In the genomic region with DNA sequence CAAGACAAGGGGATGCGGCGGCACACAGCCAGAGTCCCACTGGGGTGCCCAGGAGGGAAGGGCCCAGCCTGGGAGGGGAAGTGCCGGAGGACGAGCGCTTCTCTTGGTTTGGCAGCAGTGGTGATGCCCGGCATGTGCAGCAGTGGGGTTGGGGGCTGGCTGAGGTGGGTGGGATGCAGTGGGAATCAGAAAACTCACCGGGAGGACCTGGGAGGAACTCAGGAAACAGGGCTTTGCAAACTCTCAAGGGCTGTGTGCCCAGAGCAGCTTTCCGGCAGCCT, we compare ENCODE assay signal across 19 cellular contexts. TPM values are rescaled to one million over a fixed set of nuclear protein-coding genes. Genes with fewer than 3 reads are reported as not detected.
DNase-seq lines count a peak whose midpoint lies in the region; ATAC-seq, FAIRE-seq and TF ChIP-seq lines count a peak whose summit lies in the region.
"Had no signal": no experiment of that assay in that cellular context is flagged by ENCODE, and none has a peak within 500 bp of the region (broad histone marks: within the 10 kb centered on the region; RNA-seq: fewer than 3 reads in every experiment).

No MANE protein-coding gene starts in this region.

- H3K27ac Mint-ChIP-seq in activated naive CD4-positive, alpha-beta T cell treated with anti-CD3 and anti-CD28 coated beads for 36 hours = peak overlapping the region; percentile 99
- peak overlapping the region; percentile 90 for H3K27ac Mint-ChIP-seq in T-helper 17 cell
- peak overlapping the region; percentile 95 for H3K27ac Mint-ChIP-seq in stimulated activated memory B cell treated with anti-CD40 and anti-IgM and Interleukin-4, amounts not matched to agents 10 μg/mL and 1 μg/mL and 100 μg/mL, for 72 hours

- peaks cover 47% of the 10 kb centered on the region for H3K79me2 ChIP-seq in K562 (ENCODE audit: control insufficient read depth, insufficient read depth, low read length)

- H3K9me3 ChIP-seq in T-helper 17 cell (ENCODE audit: control insufficient read depth, low read length, poor library complexity, severe bottlenecking) (no peaks in the 10 kb centered on the region), K562 (replicated peaks; ENCODE audit: control insufficient read depth, insufficient read depth, low read depth, low read length) (no peaks in the 10 kb centered on the region)
- H3K9me3 ChIP-seq: esophagus squamous epithelium had no signal

- no peak for TF ChIP-seq RAD21 in K562 (CRISPR knock-in tag; conservative IDR thresholded peaks at IDR 0.05 in 1 of 2, IDR thresholded peaks at IDR 0.05 in 1 of 2)

- H3K9me1 ChIP-seq in K562 (ENCODE audit: control insufficient read depth, insufficient read depth, low read length) = peaks cover 8% of the 10 kb centered on the region

- no peak for FAIRE-seq in K562 (lab: Jason Lieb, UNC)

- CTCF ChIA-PET in activated naive CD4-positive, alpha-beta T cell treated with anti-CD3 and anti-CD28 coated beads for 36 hours (lab: Charles Lee) = interaction anchor here (7.4 kb wide), 1 partner anchor 93 kb away, joined by 89 read pairs; a partner anchor contains a TSS
- CTCF ChIA-PET in K562 (lab: Yijun Ruan, JAX; ENCODE audit: low intra/inter-chr PET ratio) = no interaction called here

- no peak for ATAC-seq in T-helper 17 cell
- no peak for ATAC-seq in K562
- ATAC-seq in stimulated activated memory B cell treated with anti-CD40 and anti-IgM and Interleukin-4, amounts not matched to agents 10 μg/mL and 1 μg/mL and 100 μg/mL, for 72 hours = no peak
- ATAC-seq: activated CD4-positive, CD25-positive, alpha-beta regulatory T cell treated with anti-CD3 and anti-CD28 coated beads, Interleukin-2, amount 50 U/mL, for 24 hours; left colon had no signal

- H3K4me3 Mint-ChIP-seq in activated naive CD4-positive, alpha-beta T cell treated with anti-CD3 and anti-CD28 coated beads for 36 hours = no peak overlapping the region
- peak overlapping the region; percentile 21 for H3K4me3 Mint-ChIP-seq in T-helper 17 cell
- H3K4me3 Mint-ChIP-seq in stimulated activated memory B cell treated with anti-CD40 and anti-IgM and Interleukin-4, amounts not matched to agents 10 μg/mL and 1 μg/mL and 100 μg/mL, for 72 hours = no peak overlapping the region

- H4K20me1 ChIP-seq in K562 (replicated peaks; ENCODE audit: control insufficient read depth, insufficient read depth, low read length) = no peaks in the 10 kb centered on the region

- H3K4me2 ChIP-seq in K562 (ENCODE audit: insufficient read depth, low read length) = no peak overlapping the region
- H3K4me2 ChIP-seq: KMS-11 had no signal

- intact Hi-C loops in activated naive CD4-positive, alpha-beta T cell treated with anti-CD3 and anti-CD28 coated beads for 36 hours (cut with micrococcal nuclease) = no loop called here
- intact Hi-C loops in K562 (cut with micrococcal nuclease) = loop anchor here (5.0 kb wide), 1 partner anchor 148 kb away; a partner anchor contains a TSS

- peaks cover 50% of the 10 kb centered on the region for H3K4me1 Mint-ChIP-seq in activated naive CD4-positive, alpha-beta T cell treated with anti-CD3 and anti-CD28 coated beads for 36 hours (ENCODE audit: low read depth)
- peaks cover 40% of the 10 kb centered on the region for H3K4me1 Mint-ChIP-seq in T-helper 17 cell
- H3K4me1 Mint-ChIP-seq in stimulated activated memory B cell treated with anti-CD40 and anti-IgM and Interleukin-4, amounts not matched to agents 10 μg/mL and 1 μg/mL and 100 μg/mL, for 72 hours = peaks cover 73% of the 10 kb centered on the region

- H3K27me3 ChIP-seq in K562 (ENCODE audit: control insufficient read depth in 2 of 2, insufficient read depth in 2 of 2, low read length in 2 of 2) = no peaks in the 10 kb centered on the region
- H3K27me3 ChIP-seq: esophagus squamous epithelium had no signal

- H3K36me3 ChIP-seq in K562 (ENCODE audit: control insufficient read depth, insufficient read depth, low read length) = peaks cover 86% of the 10 kb centered on the region; the same call in 2 of the 3 replicates

- POLR2A ChIA-PET in K562 (lab: Yijun Ruan, JAX) = interaction anchor here (4.6 to 7.8 kb wide), 3 partner anchors 9 to 24 kb away, joined by 29 to 77 read pairs (median 57); a partner anchor contains a TSS

- in situ Hi-C loops in K562 (cut with MboI) = no loop called here

- TF ChIP-seq POLR2A in K562 (conservative IDR thresholded peaks at IDR 0.05) = no peak

- no peak overlapping the region for H3K4me3 ChIP-seq in K562
- H3K4me3 ChIP-seq: esophagus squamous epithelium, SK-N-MC had no signal

- DNase-seq in activated naive CD4-positive, alpha-beta T cell treated with anti-CD3 and anti-CD28 coated beads for 36 hours = no peak
- no peak for DNase-seq in activated naive CD4-positive, alpha-beta T cell treated with anti-CD3 and anti-CD28 coated beads, Interleukin-2, amount 50 U/mL, for 16 hours
- DNase-seq in T-helper 17 cell = no peak
- DNase-seq in K562 (ENCODE audit: extremely low read depth in 1 of 4, low spot score in 3 of 4) = no peak
- DNase-seq in dermis blood vessel endothelial cell = no peak
- DNase-seq in effector CD8-positive, alpha-beta T cell (lab: John Stamatoyannopoulos, UW) = no peak
- no peak for DNase-seq in activated CD8-positive, alpha-beta memory T cell treated with anti-CD3 and anti-CD28 coated beads for 24 hours
- DNase-seq: aorta, esophagus squamous epithelium, left colon, NCI-H1048, NCI-H2029 treated with DMSO at 0.1 percent for 48 hours, T-helper 9 cell had no signal

- no peaks in the 10 kb centered on the region for H3K9me3 Mint-ChIP-seq in activated naive CD4-positive, alpha-beta T cell treated with anti-CD3 and anti-CD28 coated beads for 36 hours
- no peaks in the 10 kb centered on the region for H3K9me3 Mint-ChIP-seq in stimulated activated memory B cell treated with anti-CD40 and anti-IgM and Interleukin-4, amounts not matched to agents 10 μg/mL and 1 μg/mL and 100 μg/mL, for 72 hours
- H3K9me3 Mint-ChIP-seq: central memory CD8-positive, alpha-beta T cell; neural crest cell had no signal

- H2AFZ ChIP-seq in K562 (ENCODE audit: low read depth, low read length) = no peak overlapping the region

- peaks cover 49% of the 10 kb centered on the region for H3K36me3 Mint-ChIP-seq in activated naive CD4-positive, alpha-beta T cell treated with anti-CD3 and anti-CD28 coated beads for 36 hours (ENCODE audit: low read depth)
- H3K36me3 Mint-ChIP-seq in T-helper 17 cell (ENCODE audit: low read depth) = peaks cover 6% of the 10 kb centered on the region
- peaks cover 72% of the 10 kb centered on the region for H3K36me3 Mint-ChIP-seq in stimulated activated memory B cell treated with anti-CD40 and anti-IgM and Interleukin-4, amounts not matched to agents 10 μg/mL and 1 μg/mL and 100 μg/mL, for 72 hours

- 83% methylated on average over 1 of the region's 8 CpGs for WGBS in K562 (ENCODE audit: insufficient coverage, low coverage, missing lambda C conversion rate)

- no peaks in the 10 kb centered on the region for H3K27me3 Mint-ChIP-seq in activated naive CD4-positive, alpha-beta T cell treated with anti-CD3 and anti-CD28 coated beads for 36 hours (ENCODE audit: low read depth)
- H3K27me3 Mint-ChIP-seq in T-helper 17 cell = no peaks in the 10 kb centered on the region
- H3K27me3 Mint-ChIP-seq in stimulated activated memory B cell treated with anti-CD40 and anti-IgM and Interleukin-4, amounts not matched to agents 10 μg/mL and 1 μg/mL and 100 μg/mL, for 72 hours = no peaks in the 10 kb centered on the region
- H3K27me3 Mint-ChIP-seq: central memory CD8-positive, alpha-beta T cell had no signal

- H3K9ac ChIP-seq in K562 (ENCODE audit: insufficient read depth in 1 of 2, low read depth in 2 of 2, low read length in 2 of 2) = peak overlapping the region; percentile 99 to 100; a peak in 3 of 4 replicates
- H3K9ac ChIP-seq: KMS-11 had no signal

- no TSS peak for BruUV-seq in K562 (replicated peaks; lab: Mats Ljungman, UMichigan)

- TF ChIP-seq CTCF in K562 (IDR thresholded peaks at IDR 0.05 in 2 of 3, conservative IDR thresholded peaks at IDR 0.05 in 1 of 3; ENCODE audit: insufficient read depth in 2 of 3, low read depth in 1 of 3, low read length in 3 of 3) = no peak

- H3K4me1 ChIP-seq in K562 (replicated peaks in 1 of 2; ENCODE audit: control insufficient read depth in 2 of 2, insufficient read depth in 2 of 2, low read length in 2 of 2) = peaks cover 26 to 57% of the 10 kb centered on the region in 2 experiments

- H3K27ac ChIP-seq in K562 (ENCODE audit: extremely low read depth, low read depth, low read length) = peak overlapping the region; percentile 100; the same call in 2 of the 3 replicates
- H3K27ac ChIP-seq: KMS-11, SK-N-MC had no signal

- no peak for TF ChIP-seq EP300 in K562 (IDR thresholded peaks at IDR 0.05; ENCODE audit: low read length)

RNA-seq across cellular contexts. Expression of a gene that starts 3.0 kb away (rescaled TPM):
- 100 to 1,000 TPM; 176 to 178 TPM for total RNA-seq in activated naive CD4-positive, alpha-beta T cell treated with anti-CD3 and anti-CD28 coated beads for 36 hours
- 100 to 1,000 TPM; 151 to 182 TPM for total RNA-seq in T-helper 17 cell
- total RNA-seq in K562 (2011; cell fraction: chromatin; rRNA removed; ENCODE audit: low replicate concordance) = 73.9 and 265 TPM in 2 replicates
- total RNA-seq in K562 (2011; cell fraction: nucleolus; rRNA removed) = 233 and 244 TPM in 2 replicates
- total RNA-seq in K562 (2011; cell fraction: nucleoplasm; rRNA removed) = 103 and 120 TPM in 2 replicates
- 192 and 205 TPM in 2 replicates for total RNA-seq in K562 (2014; rRNA removed)
- 25.5 and 39.3 TPM in 2 replicates for total RNA-seq in K562 (2014; rRNA removed; fragmentation: Illumina TruSeq; extraction: Trizol)
- 74.5 and 79.5 TPM in 2 replicates for total RNA-seq in K562 (2015; rRNA removed; fragmentation: Illumina TruSeq; extraction: Trizol)
- 249 and 275 TPM in 2 replicates for total RNA-seq in K562 (2021)
- polyA plus RNA-seq in K562 (2011; rRNA removed) = 79.7 and 134 TPM in 2 replicates
- polyA plus RNA-seq in K562 (2011; cell fraction: cytosol; rRNA removed) = 111 and 282 TPM in 2 replicates
- polyA plus RNA-seq in K562 (2011; cell fraction: nucleus; rRNA removed) = 306 and 623 TPM in 2 replicates
- polyA plus RNA-seq in K562 (2012) = 176 and 251 TPM in 2 replicates
- polyA plus RNA-seq in K562 (2014; fragmentation: Illumina TruSeq; extraction: Trizol) = 98.1 and 207 TPM in 2 replicates
- 1 to 10 TPM; 3.2 to 7.2 TPM for polyA plus RNA-seq in K562 (2014; fragmentation: Nextera tagmentation; extraction: Ambion mirVana)
- polyA plus RNA-seq in K562 (2014; rRNA removed) = 169 and 202 TPM in 2 replicates
- 29.0 and 41.3 TPM in 2 replicates for polyA minus RNA-seq in K562 (2011; rRNA and poly(A)+ RNA removed)
- polyA minus RNA-seq in K562 (2011; cell fraction: cytosol; rRNA and poly(A)+ RNA removed) = 111 and 123 TPM in 2 replicates
- polyA minus RNA-seq in K562 (2011; cell fraction: nucleus; rRNA and poly(A)+ RNA removed) = 68.5 and 84.4 TPM in 2 replicates
- total RNA-seq in dermis blood vessel endothelial cell = 6.5 and 26.5 TPM in 2 replicates

RNA-seq across cellular contexts. Expression of a gene that starts 16.5 kb away (rescaled TPM):
- total RNA-seq in activated naive CD4-positive, alpha-beta T cell treated with anti-CD3 and anti-CD28 coated beads for 36 hours = 10 to 100 TPM; 18.2 to 18.3 TPM
- 10 to 100 TPM; 16.2 to 16.6 TPM for total RNA-seq in T-helper 17 cell
- total RNA-seq in K562 (2011; cell fraction: chromatin; rRNA removed; ENCODE audit: low replicate concordance) = 28.5 and 90.3 TPM in 2 replicates
- 64.9 and 73.8 TPM in 2 replicates for total RNA-seq in K562 (2011; cell fraction: nucleolus; rRNA removed)
- 45.8 and 49.8 TPM in 2 replicates for total RNA-seq in K562 (2011; cell fraction: nucleoplasm; rRNA removed)
- 27.4 and 37.3 TPM in 2 replicates for total RNA-seq in K562 (2014; rRNA removed)
- 17.3 and 17.5 TPM in 2 replicates for total RNA-seq in K562 (2014; rRNA removed; fragmentation: Illumina TruSeq; extraction: Trizol)
- 23.1 and 25.3 TPM in 2 replicates for total RNA-seq in K562 (2015; rRNA removed; fragmentation: Illumina TruSeq; extraction: Trizol)
- total RNA-seq in K562 (2021) = 36.1 and 41.7 TPM in 2 replicates
- polyA plus RNA-seq in K562 (2011; rRNA removed) = 23.3 and 42.4 TPM in 2 replicates
- 43.7 and 69.5 TPM in 2 replicates for polyA plus RNA-seq in K562 (2011; cell fraction: cytosol; rRNA removed)
- 169 and 180 TPM in 2 replicates for polyA plus RNA-seq in K562 (2011; cell fraction: nucleus; rRNA removed)
- polyA plus RNA-seq in K562 (2012) = 34.2 and 65.9 TPM in 2 replicates
- 21.2 and 33.3 TPM in 2 replicates for polyA plus RNA-seq in K562 (2014; fragmentation: Illumina TruSeq; extraction: Trizol)
- polyA plus RNA-seq in K562 (2014; fragmentation: Nextera tagmentation; extraction: Ambion mirVana) = 1 to 10 TPM; 4.6 to 8.1 TPM
- 38.4 and 39.2 TPM in 2 replicates for polyA plus RNA-seq in K562 (2014; rRNA removed)
- 12.1 and 14.9 TPM in 2 replicates for polyA minus RNA-seq in K562 (2011; rRNA and poly(A)+ RNA removed)
- polyA minus RNA-seq in K562 (2011; cell fraction: cytosol; rRNA and poly(A)+ RNA removed) = 13.6 and 20.9 TPM in 2 replicates
- 22.1 and 30.3 TPM in 2 replicates for polyA minus RNA-seq in K562 (2011; cell fraction: nucleus; rRNA and poly(A)+ RNA removed)
- total RNA-seq in dermis blood vessel endothelial cell = 24.1 and 45.6 TPM in 2 replicates

RNA-seq across cellular contexts. Expression of a gene that starts 16.6 kb away (rescaled TPM):
- 10 to 100 TPM; 51.4 to 51.9 TPM for total RNA-seq in activated naive CD4-positive, alpha-beta T cell treated with anti-CD3 and anti-CD28 coated beads for 36 hours
- total RNA-seq in T-helper 17 cell = 10 to 100 TPM; 30.8 to 42.8 TPM
- 74.2 and 269 TPM in 2 replicates for total RNA-seq in K562 (2011; cell fraction: chromatin; rRNA removed; ENCODE audit: low replicate concordance)
- 230 and 279 TPM in 2 replicates for total RNA-seq in K562 (2011; cell fraction: nucleolus; rRNA removed)
- total RNA-seq in K562 (2011; cell fraction: nucleoplasm; rRNA removed) = 112 and 146 TPM in 2 replicates
- 92.6 and 132 TPM in 2 replicates for total RNA-seq in K562 (2014; rRNA removed)
- total RNA-seq in K562 (2014; rRNA removed; fragmentation: Illumina TruSeq; extraction: Trizol) = 21.1 and 25.7 TPM in 2 replicates
- 49.9 and 50.6 TPM in 2 replicates for total RNA-seq in K562 (2015; rRNA removed; fragmentation: Illumina TruSeq; extraction: Trizol)
- total RNA-seq in K562 (2021) = 87.5 and 89.5 TPM in 2 replicates
- 37.4 and 48.0 TPM in 2 replicates for polyA plus RNA-seq in K562 (2011; rRNA removed)
- 58.1 and 156 TPM in 2 replicates for polyA plus RNA-seq in K562 (2011; cell fraction: cytosol; rRNA removed)
- 132 and 213 TPM in 2 replicates for polyA plus RNA-seq in K562 (2011; cell fraction: nucleus; rRNA removed)
- 56.4 and 102 TPM in 2 replicates for polyA plus RNA-seq in K562 (2012)
- polyA plus RNA-seq in K562 (2014; fragmentation: Illumina TruSeq; extraction: Trizol) = 24.0 and 43.1 TPM in 2 replicates
- polyA plus RNA-seq in K562 (2014; fragmentation: Nextera tagmentation; extraction: Ambion mirVana) = 10 to 100 TPM in 1 of 2 experiments, 1 to 10 TPM in 1; 6.3 to 16.3 TPM
- 83.6 and 88.5 TPM in 2 replicates for polyA plus RNA-seq in K562 (2014; rRNA removed)
- 13.9 and 15.0 TPM in 2 replicates for polyA minus RNA-seq in K562 (2011; rRNA and poly(A)+ RNA removed)
- 32.9 and 34.8 TPM in 2 replicates for polyA minus RNA-seq in K562 (2011; cell fraction: cytosol; rRNA and poly(A)+ RNA removed)
- 75.9 and 84.7 TPM in 2 replicates for polyA minus RNA-seq in K562 (2011; cell fraction: nucleus; rRNA and poly(A)+ RNA removed)
- total RNA-seq in dermis blood vessel endothelial cell = 43.2 and 44.6 TPM in 2 replicates

RNA-seq across cellular contexts. Expression of a gene that starts 20.8 kb away (rescaled TPM):
- total RNA-seq in activated naive CD4-positive, alpha-beta T cell treated with anti-CD3 and anti-CD28 coated beads for 36 hours = 10 to 100 TPM; 16.9 to 19.3 TPM
- 10 to 100 TPM; 29.0 to 35.0 TPM for total RNA-seq in T-helper 17 cell
- 39.7 and 112 TPM in 2 replicates for total RNA-seq in K562 (2011; cell fraction: chromatin; rRNA removed; ENCODE audit: low replicate concordance)
- total RNA-seq in K562 (2011; cell fraction: nucleolus; rRNA removed) = 78.0 and 98.9 TPM in 2 replicates
- total RNA-seq in K562 (2011; cell fraction: nucleoplasm; rRNA removed) = 64.2 and 65.8 TPM in 2 replicates
- 16.4 and 20.2 TPM in 2 replicates for total RNA-seq in K562 (2014; rRNA removed)
- 6.6 and 11.2 TPM in 2 replicates for total RNA-seq in K562 (2014; rRNA removed; fragmentation: Illumina TruSeq; extraction: Trizol)
- total RNA-seq in K562 (2015; rRNA removed; fragmentation: Illumina TruSeq; extraction: Trizol) = 19.3 and 19.9 TPM in 2 replicates
- total RNA-seq in K562 (2021) = 27.6 and 31.8 TPM in 2 replicates
- 23.9 and 45.1 TPM in 2 replicates for polyA plus RNA-seq in K562 (2011; rRNA removed)
- polyA plus RNA-seq in K562 (2011; cell fraction: cytosol; rRNA removed) = 30.8 and 65.5 TPM in 2 replicates
- polyA plus RNA-seq in K562 (2011; cell fraction: nucleus; rRNA removed) = 110 and 164 TPM in 2 replicates
- 34.0 and 79.2 TPM in 2 replicates for polyA plus RNA-seq in K562 (2012)
- polyA plus RNA-seq in K562 (2014; fragmentation: Illumina TruSeq; extraction: Trizol) = 28.0 and 37.5 TPM in 2 replicates
- 1 to 10 TPM; 4.0 to 4.6 TPM for polyA plus RNA-seq in K562 (2014; fragmentation: Nextera tagmentation; extraction: Ambion mirVana)
- 32.6 and 42.9 TPM in 2 replicates for polyA plus RNA-seq in K562 (2014; rRNA removed)
- 7.1 and 9.0 TPM in 2 replicates for polyA minus RNA-seq in K562 (2011; rRNA and poly(A)+ RNA removed)
- 12.6 and 23.5 TPM in 2 replicates for polyA minus RNA-seq in K562 (2011; cell fraction: cytosol; rRNA and poly(A)+ RNA removed)
- 15.8 and 16.0 TPM in 2 replicates for polyA minus RNA-seq in K562 (2011; cell fraction: nucleus; rRNA and poly(A)+ RNA removed)
- 7.0 and 17.4 TPM in 2 replicates for total RNA-seq in dermis blood vessel endothelial cell

RNA-seq across cellular contexts. Expression of a gene that starts 23.5 kb away (rescaled TPM):
- total RNA-seq in activated naive CD4-positive, alpha-beta T cell treated with anti-CD3 and anti-CD28 coated beads for 36 hours = 100 to 1,000 TPM; 264 to 272 TPM
- total RNA-seq in T-helper 17 cell (10 to 100 TPM; 66.9 to 69.1 TPM), K562 (2014; rRNA removed) (407 and 459 TPM in 2 replicates), K562 (2014; rRNA removed; fragmentation: Illumina TruSeq; extraction: Trizol) (340 and 344 TPM in 2 replicates), K562 (2015; rRNA removed; fragmentation: Illumina TruSeq; extraction: Trizol) (363 and 385 TPM in 2 replicates), K562 (2021) (346 and 350 TPM in 2 replicates), dermis blood vessel endothelial cell (139 and 191 TPM in 2 replicates)
- 306 and 548 TPM in 2 replicates for total RNA-seq in K562 (2011; cell fraction: chromatin; rRNA removed; ENCODE audit: low replicate concordance)
- 286 and 316 TPM in 2 replicates for total RNA-seq in K562 (2011; cell fraction: nucleolus; rRNA removed)
- 232 and 255 TPM in 2 replicates for total RNA-seq in K562 (2011; cell fraction: nucleoplasm; rRNA removed)
- polyA plus RNA-seq in K562 (2011; rRNA removed) (324 and 332 TPM in 2 replicates), K562 (2014; fragmentation: Illumina TruSeq; extraction: Trizol) (358 and 465 TPM in 2 replicates), K562 (2014; fragmentation: Nextera tagmentation; extraction: Ambion mirVana) (100 to 1,000 TPM in 1 of 2 experiments, 10 to 100 TPM in 1; 58.1 to 122 TPM), K562 (2014; rRNA removed) (353 and 363 TPM in 2 replicates)
- polyA plus RNA-seq in K562 (2011; cell fraction: cytosol; rRNA removed) = 186 and 200 TPM in 2 replicates
- 175 and 176 TPM in 2 replicates for polyA plus RNA-seq in K562 (2011; cell fraction: nucleus; rRNA removed)
- 218 and 368 TPM in 2 replicates for polyA plus RNA-seq in K562 (2012)
- polyA minus RNA-seq in K562 (2011; rRNA and poly(A)+ RNA removed) = 415 and 509 TPM in 2 replicates
- polyA minus RNA-seq in K562 (2011; cell fraction: cytosol; rRNA and poly(A)+ RNA removed) = 226 and 244 TPM in 2 replicates
- polyA minus RNA-seq in K562 (2011; cell fraction: nucleus; rRNA and poly(A)+ RNA removed) = 111 and 217 TPM in 2 replicates
